ENCODE assay signal across 9 cellular contexts in the genomic region with DNA sequence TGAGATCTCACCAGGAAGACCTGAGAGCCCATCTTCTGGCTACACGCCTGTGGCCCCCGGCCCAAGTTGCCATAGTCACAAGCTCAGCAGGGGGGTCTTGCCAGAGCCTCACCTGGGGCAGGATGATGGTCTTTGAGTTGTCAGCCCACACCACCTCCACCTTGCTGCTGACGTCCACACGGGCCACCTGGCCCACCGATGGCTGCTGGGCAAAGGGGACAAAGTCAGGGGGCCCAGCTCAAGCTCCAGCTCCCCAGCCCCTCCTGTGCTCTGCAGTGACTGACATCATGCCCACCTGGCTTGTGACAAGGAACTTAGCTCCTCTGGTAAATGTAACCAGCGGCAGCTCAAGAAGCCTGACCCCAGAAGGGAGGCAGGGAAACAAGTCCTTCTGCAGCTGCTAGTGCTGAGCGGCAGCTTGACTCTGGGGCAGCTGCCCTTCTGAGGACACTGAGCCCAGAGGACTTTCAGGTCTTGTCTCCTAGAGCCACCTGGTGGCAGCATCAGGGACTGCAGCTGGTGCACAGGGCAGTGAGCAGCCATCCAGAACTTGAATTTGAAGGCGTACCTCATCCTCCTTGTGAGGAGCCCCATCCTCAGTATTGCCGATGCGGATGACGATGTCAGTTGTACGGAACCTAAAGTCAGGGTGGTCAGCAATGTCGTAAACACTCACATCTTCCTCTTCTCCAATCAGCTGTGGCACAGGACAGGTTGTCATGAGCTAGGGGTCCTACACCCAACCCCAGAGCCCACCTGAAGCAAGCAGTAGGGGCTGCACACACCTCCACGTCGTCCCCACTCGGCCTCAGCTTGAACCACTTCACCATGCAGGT. TPM values are rescaled to one million over a fixed set of nuclear protein-coding genes. Genes with fewer than 3 reads are reported as not detected.
DNase-seq lines count a peak whose midpoint lies in the region; ATAC-seq and TF ChIP-seq lines count a peak whose summit lies in the region.
"Had no signal": no experiment of that assay in that cellular context is flagged by ENCODE, and none has a peak within 500 bp of the region (broad histone marks: within the 10 kb centered on the region; RNA-seq: fewer than 3 reads in every experiment).

No MANE protein-coding gene starts in this region.

- H3K4me1 ChIP-seq in DOHH2 (ENCODE audit: control insufficient read depth, low read length), result no peaks in the 10 kb centered on the region
- peaks cover 10% of the 10 kb centered on the region for H3K4me1 ChIP-seq in foreskin keratinocyte
- H3K4me1 ChIP-seq in ovary (ENCODE audit: insufficient read depth), result no peaks in the 10 kb centered on the region
- H3K4me1 ChIP-seq in thyroid gland, result peaks cover 13 to 33% of the 10 kb centered on the region in 2 donors

- TF ChIP-seq POLR2A in ovary (IDR thresholded peaks at IDR 0.05), result no peak
- TF ChIP-seq POLR2A in thyroid gland (IDR thresholded peaks at IDR 0.05), result no peak

- H3K27ac ChIP-seq in DOHH2 (ENCODE audit: low read depth, low read length) (no peak overlapping the region), foreskin keratinocyte (no peak overlapping the region), ovary (no peak overlapping the region), thyroid gland (peak overlapping the region in 1 of 3 donors; percentile 22)

- no peak overlapping the region for H3K4me3 ChIP-seq in DOHH2 (ENCODE audit: low read length)
- H3K4me3 ChIP-seq in ovary, result no peak overlapping the region
- H3K4me3 ChIP-seq in thyroid gland (replicated peaks in 1 of 3), result no peak overlapping the region

- H3K36me3 Mint-ChIP-seq in activated T-helper 2 cell treated with anti-CD3 and anti-CD28 coated beads, Interferon-gamma antibody, Interleukin-2, Interleukin-4, amounts not matched to agents 10 μg/mL and 5 μg/mL and 100 μg/mL, durations not matched to agents 14 hours and 24 hours and 36 hours (ENCODE audit: low read depth), result peaks cover 58% of the 10 kb centered on the region

- H3K9me2 ChIP-seq in DOHH2 (replicated peaks; ENCODE audit: control insufficient read depth, low read length), result no peaks in the 10 kb centered on the region

- H3K27me3 Mint-ChIP-seq in activated T-helper 2 cell treated with anti-CD3 and anti-CD28 coated beads, Interferon-gamma antibody, Interleukin-2, Interleukin-4, amounts not matched to agents 10 μg/mL and 5 μg/mL and 100 μg/mL, durations not matched to agents 14 hours and 24 hours and 36 hours (ENCODE audit: low read depth), result no peaks in the 10 kb centered on the region
- H3K27me3 Mint-ChIP-seq: dendritic cell treated with granulocyte-macrophage colony-stimulating factor and Interleukin-4, amounts not matched to agents 40 ng/mL and 50 ng/mL, for 4 days had no signal

- H3K9me3 Mint-ChIP-seq in activated T-helper 2 cell treated with anti-CD3 and anti-CD28 coated beads, Interferon-gamma antibody, Interleukin-2, Interleukin-4, amounts not matched to agents 10 μg/mL and 5 μg/mL and 100 μg/mL, durations not matched to agents 14 hours and 24 hours and 36 hours, result no peaks in the 10 kb centered on the region
- H3K9me3 Mint-ChIP-seq: dendritic cell treated with granulocyte-macrophage colony-stimulating factor and Interleukin-4, amounts not matched to agents 40 ng/mL and 50 ng/mL, for 4 days had no signal

- H3K36me3 ChIP-seq in DOHH2 (ENCODE audit: control insufficient read depth, low read length) (peaks cover 83% of the 10 kb centered on the region), ovary (no peaks in the 10 kb centered on the region), thyroid gland (peaks cover 57 to 59% of the 10 kb centered on the region in 2 donors)

- H3K4me3 Mint-ChIP-seq in activated T-helper 2 cell treated with anti-CD3 and anti-CD28 coated beads, Interferon-gamma antibody, Interleukin-2, Interleukin-4, amounts not matched to agents 10 μg/mL and 5 μg/mL and 100 μg/mL, durations not matched to agents 14 hours and 24 hours and 36 hours (ENCODE audit: low read depth), result no peak overlapping the region
- H3K4me3 Mint-ChIP-seq: dendritic cell treated with granulocyte-macrophage colony-stimulating factor and Interleukin-4, amounts not matched to agents 40 ng/mL and 50 ng/mL, for 4 days had no signal

- H3K27me3 ChIP-seq in DOHH2 (ENCODE audit: control insufficient read depth, low read length), result no peaks in the 10 kb centered on the region
- H3K27me3 ChIP-seq in foreskin keratinocyte, result no peaks in the 10 kb centered on the region
- H3K27me3 ChIP-seq in ovary, result no peaks in the 10 kb centered on the region
- H3K27me3 ChIP-seq in thyroid gland, result no peaks in the 10 kb centered on the region

- DNase-seq in LoVo (ENCODE audit: low spot score) (peak; percentile 66), SHP77 treated with DMSO at 0.1 percent for 48 hours (lab: John Stamatoyannopoulos, UW) (peak; percentile 64), foreskin keratinocyte (peak in 1 of 2 donors; percentile 51), ovary (peak; percentile 80 to 92 (median 90)), thyroid gland (peak; percentile 91 to 95)
- DNase-seq in activated T-helper 2 cell treated with anti-CD3 and anti-CD28 coated beads, Interferon-gamma antibody, Interleukin-2, Interleukin-4, amounts not matched to agents 10 μg/mL and 5 μg/mL and 100 μg/mL, durations not matched to agents 14 hours and 24 hours and 36 hours (ENCODE audit: low spot score), result peak; percentile 75

- TF ChIP-seq EP300 in ovary (IDR thresholded peaks at IDR 0.05), result no peak

- 51 to 59% (median 51%) methylated on average over 16 of the region's 16 CpGs for WGBS in ovary, 3 donors
- 64 to 69% methylated on average over 6 to 16 of the region's 16 CpGs for WGBS in thyroid gland, 2 donors

- H3F3A ChIP-seq in DOHH2 (ENCODE audit: control insufficient read depth, insufficient read depth), result no peaks in the 10 kb centered on the region; the same call in 1 of the 2 replicates

- peaks cover 5% of the 10 kb centered on the region; the same call in 1 of the 2 replicates for H4K20me1 ChIP-seq in DOHH2 (ENCODE audit: control insufficient read depth, insufficient read depth, low read depth, low read length)

- intact Hi-C loops in activated T-helper 2 cell treated with anti-CD3 and anti-CD28 coated beads, Interferon-gamma antibody, Interleukin-2, Interleukin-4, amounts not matched to agents 10 μg/mL and 5 μg/mL and 100 μg/mL, durations not matched to agents 14 hours and 24 hours and 36 hours (cut with micrococcal nuclease), result loop anchor here (1.0 kb wide), 1 partner anchor 96 kb away; no protein-coding TSS in a partner anchor
- intact Hi-C loops in ovary (cut with DNase I) (loop anchor here (1.0 to 10.0 kb wide), 5 partner anchors 91 to 657 kb away; partner anchors contain the start of gene QRICH2 (in 1 of the 4)), thyroid gland (cut with DNase I) (loop anchor here (2.0 kb wide), 1 partner anchor 93 kb away; no protein-coding TSS in a partner anchor)

- no peak overlapping the region for H3K27ac Mint-ChIP-seq in activated T-helper 2 cell treated with anti-CD3 and anti-CD28 coated beads, Interferon-gamma antibody, Interleukin-2, Interleukin-4, amounts not matched to agents 10 μg/mL and 5 μg/mL and 100 μg/mL, durations not matched to agents 14 hours and 24 hours and 36 hours
- H3K27ac Mint-ChIP-seq: dendritic cell treated with granulocyte-macrophage colony-stimulating factor and Interleukin-4, amounts not matched to agents 40 ng/mL and 50 ng/mL, for 4 days had no signal

- H3K9me3 ChIP-seq in DOHH2 (ENCODE audit: control insufficient read depth, insufficient read depth, low read length) (no peaks in the 10 kb centered on the region), ovary (no peaks in the 10 kb centered on the region), thyroid gland (no peaks in the 10 kb centered on the region)

- no peak overlapping the region for H3K4me2 ChIP-seq in DOHH2 (ENCODE audit: low read length)

- peak; percentile 98 for TF ChIP-seq CTCF in DOHH2 (IDR thresholded peaks at IDR 0.05; ENCODE audit: low read depth, low read length, poor library complexity, severe bottlenecking)
- peak; percentile 96 for TF ChIP-seq CTCF in foreskin keratinocyte (conservative IDR thresholded peaks at IDR 0.05)
- peak; percentile 91 to 96 (median 92) for TF ChIP-seq CTCF in ovary (IDR thresholded peaks at IDR 0.05)
- peak; percentile 96 to 98 (median 98) for TF ChIP-seq CTCF in thyroid gland (IDR thresholded peaks at IDR 0.05)

- no peaks in the 10 kb centered on the region for H3K79me2 ChIP-seq in DOHH2 (ENCODE audit: control insufficient read depth, low read length)

- ATAC-seq in foreskin keratinocyte (peak; percentile 45), HG03469 (IDR thresholded peaks at IDR 0.05; ENCODE audit: unreplicated experiment) (no peak)

- no peaks in the 10 kb centered on the region for H3K4me1 Mint-ChIP-seq in activated T-helper 2 cell treated with anti-CD3 and anti-CD28 coated beads, Interferon-gamma antibody, Interleukin-2, Interleukin-4, amounts not matched to agents 10 μg/mL and 5 μg/mL and 100 μg/mL, durations not matched to agents 14 hours and 24 hours and 36 hours (ENCODE audit: low read depth)

RNA-seq across cellular contexts. Expression of gene SPHK1, which starts 13.5 kb away (rescaled TPM):
- 16.0 and 16.4 TPM in 2 replicates for total RNA-seq in activated T-helper 2 cell treated with anti-CD3 and anti-CD28 coated beads, Interferon-gamma antibody, Interleukin-2, Interleukin-4, amounts not matched to agents 10 μg/mL and 5 μg/mL and 100 μg/mL, durations not matched to agents 14 hours and 24 hours and 36 hours
- total RNA-seq in foreskin keratinocyte (81.9 and 128 TPM in 2 replicates), ovary (1 to 10 TPM; 1.8 to 9.2 (median 3.7) TPM), thyroid gland (10 to 100 TPM in 3 of 4 donors, 1 to 10 TPM in 1; 8.5 to 24.5 (median 13.8) TPM)
- polyA plus RNA-seq in foreskin keratinocyte (90.1 and 147 TPM in 2 replicates), ovary (1 to 10 TPM in 1 of 2 donors, under 1 TPM in 1; 0.80 to 4.0 TPM)

RNA-seq across cellular contexts. Expression of gene PRPSAP1, which starts 44.2 kb away (rescaled TPM):
- total RNA-seq in activated T-helper 2 cell treated with anti-CD3 and anti-CD28 coated beads, Interferon-gamma antibody, Interleukin-2, Interleukin-4, amounts not matched to agents 10 μg/mL and 5 μg/mL and 100 μg/mL, durations not matched to agents 14 hours and 24 hours and 36 hours, result 48.2 and 49.9 TPM in 2 replicates
- 43.7 and 44.0 TPM in 2 replicates for total RNA-seq in foreskin keratinocyte
- 40.4 and 43.8 TPM in 2 replicates for polyA plus RNA-seq in foreskin keratinocyte
- total RNA-seq in ovary, result 10 to 100 TPM; 26.1 to 50.4 (median 44.5) TPM
- 10 to 100 TPM; 42.9 to 57.9 TPM for polyA plus RNA-seq in ovary
- 100 to 1,000 TPM; 133 to 198 (median 167) TPM for total RNA-seq in thyroid gland

RNA-seq across cellular contexts. Expression of gene UBE2O, which starts 55.0 kb away (rescaled TPM):
- total RNA-seq in activated T-helper 2 cell treated with anti-CD3 and anti-CD28 coated beads, Interferon-gamma antibody, Interleukin-2, Interleukin-4, amounts not matched to agents 10 μg/mL and 5 μg/mL and 100 μg/mL, durations not matched to agents 14 hours and 24 hours and 36 hours, result 46.0 and 46.5 TPM in 2 replicates
- 16.6 and 17.3 TPM in 2 replicates for total RNA-seq in foreskin keratinocyte
- polyA plus RNA-seq in foreskin keratinocyte, result 5.2 and 6.4 TPM in 2 replicates
- 10 to 100 TPM; 11.3 to 37.2 (median 29.0) TPM for total RNA-seq in ovary
- polyA plus RNA-seq in ovary, result 10 to 100 TPM in 1 of 2 donors, 1 to 10 TPM in 1; 8.3 to 15.4 TPM
- total RNA-seq in thyroid gland, result 10 to 100 TPM; 26.3 to 47.9 (median 37.3) TPM
